ENCODE assay signal across 8 cellular contexts in genomic region chr14:20469242-20469889, GRCh38. TPM values are rescaled to one million over a fixed set of nuclear protein-coding genes. Genes with fewer than 3 reads are reported as not detected.
DNase-seq lines count a peak whose midpoint lies in the region; ATAC-seq, FAIRE-seq and TF ChIP-seq lines count a peak whose summit lies in the region.

PNP (plus strand) TSS chr14:20469406; CDS start chr14:20469525, 119 bp downstream.

- peak within 1 kb of the TSS; percentile 93 for H2AFZ ChIP-seq in astrocyte (ENCODE audit: low read depth, low read length)

- peaks cover 28% of the 10 kb centered on the region for H3K79me2 ChIP-seq in astrocyte (ENCODE audit: insufficient read depth, low read length)

- TF ChIP-seq CTCF in astrocyte (IDR thresholded peaks at IDR 0.05; ENCODE audit: insufficient read depth, low read depth, low read length), result no peak

- H4K20me1 ChIP-seq in astrocyte (ENCODE audit: insufficient read depth, low read length), result peaks cover 14% of the 10 kb centered on the region

- peak within 1 kb of the TSS; percentile 80 for H3K27ac ChIP-seq in astrocyte (ENCODE audit: low read depth, low read length)

- peak within 1 kb of the TSS; percentile 92 for H3K4me2 ChIP-seq in astrocyte (ENCODE audit: low read length)

- H3K27me3 ChIP-seq in astrocyte (ENCODE audit: insufficient read depth, low read length), result no peaks in the 10 kb centered on the region

- no peaks in the 10 kb centered on the region for H3K9me3 ChIP-seq in astrocyte (ENCODE audit: insufficient read depth, low read depth, low read length)

- H3K27ac Mint-ChIP-seq in astrocyte (ENCODE audit: unreplicated experiment), result peak within 1 kb of the TSS; percentile 73

- H3K4me1 ChIP-seq in astrocyte (ENCODE audit: insufficient read depth, low read length), result peaks cover 3% of the 10 kb centered on the region

- DNase-seq in NCI-H2029 treated with DMSO at 0.1 percent for 48 hours (lab: John Stamatoyannopoulos, UW), result peak; percentile 70
- DNase-seq in T-helper 22 cell (ENCODE audit: low read depth), result peak; percentile 80
- DNase-seq in astrocyte (ENCODE audit: low read depth), result peak; percentile 71
- DNase-seq in hepatic stellate cell (ENCODE audit: low spot score), result peak; percentile 94
- DNase-seq in retina, result peak; percentile 93
- no peak for DNase-seq in cortex of kidney (lab: John Stamatoyannopoulos, UW)

- no peaks in the 10 kb centered on the region for H3K27me3 Mint-ChIP-seq in astrocyte (ENCODE audit: low read depth, unreplicated experiment)

- peaks cover 1% of the 10 kb centered on the region for H3K36me3 Mint-ChIP-seq in astrocyte (ENCODE audit: low read depth, unreplicated experiment)

- no peak for FAIRE-seq in astrocyte (lab: Jason Lieb, UNC)

- peaks cover 3% of the 10 kb centered on the region for H3K4me1 Mint-ChIP-seq in astrocyte (ENCODE audit: low read depth, unreplicated experiment)

- H3K4me3 ChIP-seq in astrocyte (ENCODE audit: insufficient read depth, low read depth, low read length), result peak within 1 kb of the TSS; percentile 89

- peak within 1 kb of the TSS; percentile 91 for H3K4me3 Mint-ChIP-seq in astrocyte (ENCODE audit: unreplicated experiment)

- ATAC-seq in GM18511 (IDR thresholded peaks at IDR 0.05; ENCODE audit: unreplicated experiment) (peak; percentile 97), HG03025 (IDR thresholded peaks at IDR 0.05; ENCODE audit: low FRiP score, unreplicated experiment) (peak; percentile 94)

- H3K36me3 ChIP-seq in astrocyte (ENCODE audit: insufficient read depth, low read length), result peaks cover 14% of the 10 kb centered on the region

- H3K9ac ChIP-seq in astrocyte (ENCODE audit: low read length), result peak within 1 kb of the TSS; percentile 91

- no peaks in the 10 kb centered on the region for H3K9me3 Mint-ChIP-seq in astrocyte (ENCODE audit: unreplicated experiment)

RNA-seq across cellular contexts. Expression of gene PNP, which starts in this region (rescaled TPM):
- total RNA-seq in astrocyte, result 45.5 and 56.8 TPM in 2 replicates
